8 cellular contexts compared by ENCODE assay signal in genomic region chr5:132655821-132656773, GRCh38.
DNase-seq lines count a peak whose midpoint lies in the region; ATAC-seq, FAIRE-seq and TF ChIP-seq lines count a peak whose summit lies in the region.

No MANE protein-coding gene starts in this region.

- TF ChIP-seq CTCF in D721Med (IDR thresholded peaks at IDR 0.05; ENCODE audit: insufficient read depth, missing control alignments), result no peak

- DNase-seq in AG20443 (ENCODE audit: low spot score) (peak; percentile 62), D721Med (ENCODE audit: insufficient read length, low spot score) (no peak)
- peak; percentile 46 to 58 for DNase-seq in stimulated activated CD4-positive, alpha-beta T cell treated with anti-CD3 and anti-CD28 coated beads, Interleukin-2, amount 100 ng/mL, for 24 hours

- no peaks in the 10 kb centered on the region for H3K9me3 Mint-ChIP-seq in activated naive CD8-positive, alpha-beta T cell (ENCODE audit: low read depth)

- peak overlapping the region; percentile 5 for H3K4me3 ChIP-seq in iPS-11a (ENCODE audit: low read depth, low read length)

- ATAC-seq in HG03354 (IDR thresholded peaks at IDR 0.05; ENCODE audit: poor library complexity, severe bottlenecking, unreplicated experiment), result peak; percentile 37
- ATAC-seq in GM19395 (IDR thresholded peaks at IDR 0.05; ENCODE audit: unreplicated experiment), result no peak
- no peak for ATAC-seq in GM19351 (IDR thresholded peaks at IDR 0.05; ENCODE audit: unreplicated experiment)

- no peaks in the 10 kb centered on the region for H3K36me3 Mint-ChIP-seq in activated naive CD8-positive, alpha-beta T cell

- H3K27ac Mint-ChIP-seq in activated naive CD8-positive, alpha-beta T cell, result no peak overlapping the region

- FAIRE-seq in D721Med (lab: Jason Lieb, UNC), result no peak

- peak overlapping the region; percentile 69 for H3K4me3 Mint-ChIP-seq in activated naive CD8-positive, alpha-beta T cell

- peaks cover 14% of the 10 kb centered on the region for H3K4me1 Mint-ChIP-seq in activated naive CD8-positive, alpha-beta T cell (ENCODE audit: low read depth)

- H3K27me3 Mint-ChIP-seq in activated naive CD8-positive, alpha-beta T cell, result peaks cover 21% of the 10 kb centered on the region
